ENCODE assay signal across 1 cellular context in genomic region chr1:61120998-61121397, GRCh38.
TF ChIP-seq lines count a peak whose summit lies in the region.

No MANE protein-coding gene starts in this region.

TF ChIP-seq in K562, 482 proteins besides CTCF, POLR2A, EP300 and RAD21 (continued from another document):
- TF ChIP-seq ZNF395 (CRISPR knock-in tag; IDR thresholded peaks at IDR 0.05): peak; percentile 20; the same call in 1 of the 2 replicates
- no peak for TF ChIP-seq ZNF695 (CRISPR knock-in tag; IDR thresholded peaks at IDR 0.05)
- TF ChIP-seq PHF8 (IDR thresholded peaks at IDR 0.05; ENCODE audit: borderline replicate concordance, low read length): no peak
- TF ChIP-seq ZNF133 (CRISPR knock-in tag; IDR thresholded peaks at IDR 0.05): no peak
- TF ChIP-seq MBD2 (IDR thresholded peaks at IDR 0.05; ENCODE audit: borderline replicate concordance, low read depth): no peak
- TF ChIP-seq LCOR (CRISPR knock-in tag; IDR thresholded peaks at IDR 0.05): no peak
- no peak for TF ChIP-seq SAP30 (IDR thresholded peaks at IDR 0.05; ENCODE audit: borderline replicate concordance, insufficient read depth, low read depth, low read length, poor library complexity, severe bottlenecking)
- no peak for TF ChIP-seq SREBF2 (CRISPR knock-in tag; IDR thresholded peaks at IDR 0.05)
- no peak for TF ChIP-seq ZFX (CRISPR knock-in tag; IDR thresholded peaks at IDR 0.05)
- no peak for TF ChIP-seq TFE3 (CRISPR knock-in tag; IDR thresholded peaks at IDR 0.05)
- TF ChIP-seq BCL6 (CRISPR knock-in tag; IDR thresholded peaks at IDR 0.05): no peak
- no peak for TF ChIP-seq BMI1 (IDR thresholded peaks at IDR 0.05; ENCODE audit: low read length)
- peak; percentile 21; the same call in 1 of the 2 replicates for TF ChIP-seq VEZF1 (CRISPR knock-in tag; IDR thresholded peaks at IDR 0.05)
- 0 out of 2 replicates have a peak, but pooled peaks have one; percentile 13 for TF ChIP-seq ZNF584 (CRISPR knock-in tag; IDR thresholded peaks at IDR 0.05; ENCODE audit: low read depth)
- TF ChIP-seq ATF7 (IDR thresholded peaks at IDR 0.05): peak; percentile 89
- peak; percentile 42 for TF ChIP-seq FOSL1 (tag; conservative IDR thresholded peaks at IDR 0.05)
- peak; percentile 14 for TF ChIP-seq TAF9B (IDR thresholded peaks at IDR 0.05; ENCODE audit: partially characterized antibody)
- peak; percentile 41; the same call in 1 of the 2 replicates for TF ChIP-seq HDAC2 (IDR thresholded peaks at IDR 0.05)
- TF ChIP-seq HLTF (IDR thresholded peaks at IDR 0.05): no peak
- TF ChIP-seq CEBPZ (IDR thresholded peaks at IDR 0.05; ENCODE audit: borderline replicate concordance, low read depth, low read length): no peak
- 0 out of 2 replicates have a peak, but pooled peaks have one; percentile 24 for TF ChIP-seq MTA1 (IDR thresholded peaks at IDR 0.05; ENCODE audit: borderline replicate concordance)
- peak; percentile 99 for TF ChIP-seq CEBPB (tag; IDR thresholded peaks at IDR 0.05)
- peak in 1 of 2 experiments; percentile 52; a peak in 1 of 4 replicates for TF ChIP-seq ZNF639 (CRISPR knock-in tag; conservative IDR thresholded peaks at IDR 0.05 in 1 of 2, IDR thresholded peaks at IDR 0.05 in 1 of 2)
- TF ChIP-seq MIER1 (IDR thresholded peaks at IDR 0.05; ENCODE audit: low read depth): no peak
- TF ChIP-seq ZNF23 (CRISPR knock-in tag; IDR thresholded peaks at IDR 0.05): peak; percentile 43; the same call in 1 of the 2 replicates
